Comparison of ENCODE assay signal across 13 cellular contexts in genomic region chr20:49687595-49688567, GRCh38. TPM values are rescaled to one million over a fixed set of nuclear protein-coding genes. Genes with fewer than 3 reads are reported as not detected.
A peak's percentile ranks its signal among the peaks of the same experiment; 100 is the strongest.
DNase-seq lines count a peak whose midpoint lies in the region; ATAC-seq and TF ChIP-seq lines count a peak whose summit lies in the region.
"Had no signal": no experiment of that assay in that cellular context is flagged by ENCODE, and none has a peak within 500 bp of the region (broad histone marks: within the 10 kb centered on the region; RNA-seq: fewer than 3 reads in every experiment).

No MANE protein-coding gene starts in this region.

- no peaks in the 10 kb centered on the region for H3K27me3 ChIP-seq in HUES64 (ENCODE audit: insufficient read depth, low read length)
- H3K27me3 ChIP-seq: pancreas, upper lobe of left lung had no signal

- H3K4me1 Mint-ChIP-seq in CD14-positive monocyte: peaks cover 63% of the 10 kb centered on the region
- H3K4me1 Mint-ChIP-seq in chondrocyte (ENCODE audit: low read depth): peaks cover 81% of the 10 kb centered on the region
- H3K4me1 Mint-ChIP-seq in nephron: peaks cover 38% of the 10 kb centered on the region

- ATAC-seq in GM19351 (IDR thresholded peaks at IDR 0.05; ENCODE audit: unreplicated experiment) (no peak), sciatic nerve (no peak), GM18868 (IDR thresholded peaks at IDR 0.05; ENCODE audit: unreplicated experiment) (no peak)
- ATAC-seq: pancreas had no signal

- intact Hi-C loops in CD14-positive monocyte (cut with micrococcal nuclease): no loop called here
- intact Hi-C loops in sciatic nerve (cut with DNase I): no loop called here

- peaks cover 65% of the 10 kb centered on the region for H3K4me1 ChIP-seq in HUES64 (ENCODE audit: insufficient read depth, low read length)

- H3K9ac ChIP-seq in HUES64 (ENCODE audit: low read depth, low read length): no peak overlapping the region

- 50% methylated on average over 4 of the region's 4 CpGs for WGBS in HUES64

- no peaks in the 10 kb centered on the region for H3K36me3 ChIP-seq in HUES64 (ENCODE audit: insufficient read depth, low read length)
- H3K36me3 ChIP-seq: pancreas, upper lobe of left lung had no signal

- DNase-seq in CD14-positive monocyte (ENCODE audit: low spot score) (no peak), chondrocyte (ENCODE audit: low spot score) (no peak), sciatic nerve (ENCODE audit: low spot score) (no peak), retina (no peak)
- DNase-seq: Kasumi-1, NCI-H345, pancreas, upper lobe of left lung had no signal

- H3K27ac Mint-ChIP-seq in CD14-positive monocyte (peak overlapping the region in 4 of 7 donors; percentile 19 to 81 (median 60)), chondrocyte (ENCODE audit: unreplicated experiment) (peak overlapping the region; percentile 86), nephron (peak overlapping the region; percentile 14 to 76 (median 41))
- H3K27ac Mint-ChIP-seq: B cell had no signal

- no peaks in the 10 kb centered on the region for H3K9me3 ChIP-seq in HUES64 (ENCODE audit: insufficient read depth, low read depth, low read length)
- H3K9me3 ChIP-seq: pancreas, upper lobe of left lung had no signal

- TF ChIP-seq CTCF in CD14-positive monocyte (IDR thresholded peaks at IDR 0.05) (no peak), chondrocyte (IDR thresholded peaks at IDR 0.05) (no peak), nephron (IDR thresholded peaks at IDR 0.05; ENCODE audit: unreplicated experiment in 3 of 3) (no peak)

- no peak overlapping the region for H3K4me3 Mint-ChIP-seq in CD14-positive monocyte
- no peak overlapping the region for H3K4me3 Mint-ChIP-seq in chondrocyte (ENCODE audit: unreplicated experiment)
- H3K4me3 Mint-ChIP-seq in nephron: no peak overlapping the region
- H3K4me3 Mint-ChIP-seq: B cell had no signal

- H3K27ac ChIP-seq in HUES64 (ENCODE audit: low read depth, low read length): peak overlapping the region; percentile 78; the same call in 1 of the 2 replicates

- H3K9me3 Mint-ChIP-seq in CD14-positive monocyte (no peaks in the 10 kb centered on the region), chondrocyte (ENCODE audit: low read depth) (no peaks in the 10 kb centered on the region), nephron (no peaks in the 10 kb centered on the region)

- H3K36me3 Mint-ChIP-seq in CD14-positive monocyte: peaks cover 11 to 23% of the 10 kb centered on the region in 2 donors
- no peaks in the 10 kb centered on the region for H3K36me3 Mint-ChIP-seq in chondrocyte (ENCODE audit: low read depth)
- peaks cover 4% of the 10 kb centered on the region for H3K36me3 Mint-ChIP-seq in nephron (ENCODE audit: low read depth)

- peaks cover 0 to under 1% (median 0%) of the 10 kb centered on the region in 3 donors for H3K27me3 Mint-ChIP-seq in CD14-positive monocyte (ENCODE audit: low read depth in 3 of 3)
- no peaks in the 10 kb centered on the region for H3K27me3 Mint-ChIP-seq in chondrocyte (ENCODE audit: low read depth)
- H3K27me3 Mint-ChIP-seq in nephron (ENCODE audit: low read depth): no peaks in the 10 kb centered on the region
- H3K27me3 Mint-ChIP-seq: B cell had no signal

- no peak overlapping the region for H3K4me3 ChIP-seq in HUES64 (ENCODE audit: low read length)
- H3K4me3 ChIP-seq: pancreas, upper lobe of left lung had no signal

RNA-seq across cellular contexts. Expression of gene B4GALT5, which starts 25.8 kb away (rescaled TPM):
- 1 to 10 TPM; 2.4 to 2.7 TPM for polyA plus RNA-seq in CD14-positive monocyte
- 37.2 TPM for polyA plus RNA-seq in HUES64 (2013, experiment 1 of 2)
- 38.5 TPM for polyA plus RNA-seq in HUES64 (2013, experiment 2 of 2)
- total RNA-seq in chondrocyte: 54.2 to 56.1 TPM (median 55.0 TPM) in 3 replicates
- total RNA-seq in sciatic nerve: 36.0 TPM
